In genomic region chr4:2689825-2690700, GRCh38 we compare ENCODE assay signal across 8 cellular contexts.
DNase-seq lines count a peak whose midpoint lies in the region; ATAC-seq and TF ChIP-seq lines count a peak whose summit lies in the region.

No MANE protein-coding gene starts in this region.

- TF ChIP-seq POLR2A in Raji (IDR thresholded peaks at IDR 0.05; ENCODE audit: insufficient read depth, low read depth, low read length), result 0 out of 2 replicates have a peak, but pooled peaks have one; percentile 21

- peak; percentile 88 for DNase-seq in Caki2 (ENCODE audit: low read depth)
- peak; percentile 55 to 60 (median 59) for DNase-seq in immature natural killer cell
- DNase-seq in iPS-NIHi7 (ENCODE audit: extremely low spot score), result no peak
- DNase-seq in NOMO-1 treated with dmso at 0.1 percent for 144 hours (lab: John Stamatoyannopoulos, UW; ENCODE audit: unreplicated experiment), result no peak
- no peak for DNase-seq in NCI-H774 (lab: John Stamatoyannopoulos, UW)

- peaks cover 0 to 6% (median 3%) of the 10 kb centered on the region in 3 donors for H3K27me3 Mint-ChIP-seq in immature natural killer cell (ENCODE audit: low read depth in 3 of 3)

- peak overlapping the region in 4 of 5 donors; percentile 30 to 57 (median 41) for H3K4me3 Mint-ChIP-seq in immature natural killer cell

- in situ Hi-C loops in Caki2 (cut with HindIII; ENCODE audit: low pct_unique_long_range_greater_than_20kb, low sequenced_read_pairs), result no loop called here

- peak overlapping the region; percentile 33 to 79 (median 72) for H3K27ac Mint-ChIP-seq in immature natural killer cell

- H3K36me3 Mint-ChIP-seq in immature natural killer cell, result peaks cover 5 to 45% (median 7%) of the 10 kb centered on the region in 3 donors

- no peaks in the 10 kb centered on the region for H3K9me3 Mint-ChIP-seq in immature natural killer cell

- ATAC-seq in GM21515 (IDR thresholded peaks at IDR 0.05; ENCODE audit: unreplicated experiment) (peak; percentile 45), GM19324 (IDR thresholded peaks at IDR 0.05; ENCODE audit: low FRiP score, unreplicated experiment) (no peak)

- H3K4me1 Mint-ChIP-seq in immature natural killer cell, result peaks cover 15 to 20% of the 10 kb centered on the region in 2 donors

Comparison
In these comparisons a context has a peak if more than half of its experiments do, and no peak if none do; other contexts are left out.
1. DNase-seq: peak in Caki2 (single experiment) and immature natural killer cell (3 of 3); none in iPS-NIHi7 (single experiment), NOMO-1 treated with dmso at 0.1 percent for 144 hours (single experiment) and NCI-H774 (single experiment).